1 cellular context compared by ENCODE assay signal in genomic region chr1:173269490-173270230, GRCh38.
A peak's percentile ranks its signal among the peaks of the same experiment; 100 is the strongest.
TF ChIP-seq lines count a peak whose summit lies in the region.

No MANE protein-coding gene starts in this region.

TF ChIP-seq in A549, 52 proteins besides CTCF, POLR2A, EP300 and RAD21 (continued from another document):
- no peak for TF ChIP-seq EHMT2 (IDR thresholded peaks at IDR 0.05; ENCODE audit: low read depth)
- TF ChIP-seq CHD4 (IDR thresholded peaks at IDR 0.05; ENCODE audit: borderline replicate concordance) = no peak
- TF ChIP-seq POLR2AphosphoS2 (conservative IDR thresholded peaks at IDR 0.05; ENCODE audit: low read length) = no peak
- TF ChIP-seq HOXB5 (CRISPR knock-in tag; IDR thresholded peaks at IDR 0.05) = peak; percentile 95
- TF ChIP-seq PBX3 (IDR thresholded peaks at IDR 0.05) = peak; percentile 66
- peak; percentile 89 for TF ChIP-seq GATA3 (IDR thresholded peaks at IDR 0.05; ENCODE audit: borderline replicate concordance)
- TF ChIP-seq HDAC2 (IDR thresholded peaks at IDR 0.05) = no peak
- TF ChIP-seq, protein P1, sequence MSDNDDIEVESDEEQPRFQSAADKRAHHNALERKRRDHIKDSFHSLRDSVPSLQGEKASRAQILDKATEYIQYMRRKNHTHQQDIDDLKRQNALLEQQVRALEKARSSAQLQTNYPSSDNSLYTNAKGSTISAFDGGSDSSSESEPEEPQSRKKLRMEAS (IDR thresholded peaks at IDR 0.05) = 0 out of 2 replicates have a peak, but pooled peaks have one; percentile 22
- no peak for TF ChIP-seq CBX8 (IDR thresholded peaks at IDR 0.05)
- TF ChIP-seq RFX5 (IDR thresholded peaks at IDR 0.05) = no peak
- TF ChIP-seq NR3C1 (IDR thresholded peaks at IDR 0.05) = no peak
- peak; percentile 57 to 60; a peak in 2 of 5 replicates for TF ChIP-seq JUN (IDR thresholded peaks at IDR 0.05)
- TF ChIP-seq ATOH8 (CRISPR knock-in tag; IDR thresholded peaks at IDR 0.05; ENCODE audit: low read depth) = no peak
- no peak for TF ChIP-seq HOXA7 (CRISPR knock-in tag; IDR thresholded peaks at IDR 0.05)
- TF ChIP-seq, protein P2, sequence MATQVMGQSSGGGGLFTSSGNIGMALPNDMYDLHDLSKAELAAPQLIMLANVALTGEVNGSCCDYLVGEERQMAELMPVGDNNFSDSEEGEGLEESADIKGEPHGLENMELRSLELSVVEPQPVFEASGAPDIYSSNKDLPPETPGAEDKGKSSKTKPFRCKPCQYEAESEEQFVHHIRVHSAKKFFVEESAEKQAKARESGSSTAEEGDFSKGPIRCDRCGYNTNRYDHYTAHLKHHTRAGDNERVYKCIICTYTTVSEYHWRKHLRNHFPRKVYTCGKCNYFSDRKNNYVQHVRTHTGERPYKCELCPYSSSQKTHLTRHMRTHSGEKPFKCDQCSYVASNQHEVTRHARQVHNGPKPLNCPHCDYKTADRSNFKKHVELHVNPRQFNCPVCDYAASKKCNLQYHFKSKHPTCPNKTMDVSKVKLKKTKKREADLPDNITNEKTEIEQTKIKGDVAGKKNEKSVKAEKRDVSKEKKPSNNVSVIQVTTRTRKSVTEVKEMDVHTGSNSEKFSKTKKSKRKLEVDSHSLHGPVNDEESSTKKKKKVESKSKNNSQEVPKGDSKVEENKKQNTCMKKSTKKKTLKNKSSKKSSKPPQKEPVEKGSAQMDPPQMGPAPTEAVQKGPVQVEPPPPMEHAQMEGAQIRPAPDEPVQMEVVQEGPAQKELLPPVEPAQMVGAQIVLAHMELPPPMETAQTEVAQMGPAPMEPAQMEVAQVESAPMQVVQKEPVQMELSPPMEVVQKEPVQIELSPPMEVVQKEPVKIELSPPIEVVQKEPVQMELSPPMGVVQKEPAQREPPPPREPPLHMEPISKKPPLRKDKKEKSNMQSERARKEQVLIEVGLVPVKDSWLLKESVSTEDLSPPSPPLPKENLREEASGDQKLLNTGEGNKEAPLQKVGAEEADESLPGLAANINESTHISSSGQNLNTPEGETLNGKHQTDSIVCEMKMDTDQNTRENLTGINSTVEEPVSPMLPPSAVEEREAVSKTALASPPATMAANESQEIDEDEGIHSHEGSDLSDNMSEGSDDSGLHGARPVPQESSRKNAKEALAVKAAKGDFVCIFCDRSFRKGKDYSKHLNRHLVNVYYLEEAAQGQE (IDR thresholded peaks at IDR 0.05) = no peak
- TF ChIP-seq JUNB (IDR thresholded peaks at IDR 0.05) = peak; percentile 70
- TF ChIP-seq TP53 (CRISPR knock-in tag; IDR thresholded peaks at IDR 0.05) = no peak
- no peak for TF ChIP-seq MAFK (IDR thresholded peaks at IDR 0.05; ENCODE audit: partially characterized antibody)
- no peak for TF ChIP-seq E2F6 (IDR thresholded peaks at IDR 0.05; ENCODE audit: borderline replicate concordance, low read depth)
- no peak for TF ChIP-seq ZC3H11A (IDR thresholded peaks at IDR 0.05)
- TF ChIP-seq BCL3 (IDR thresholded peaks at IDR 0.05) = 0 out of 3 replicates have a peak, but pooled peaks have one; percentile 43
- peak; percentile 60; the same call in 1 of the 2 replicates for TF ChIP-seq FOSL2 (IDR thresholded peaks at IDR 0.05)
- TF ChIP-seq FOSL2 (CRISPR knock-in tag; IDR thresholded peaks at IDR 0.05) = peak; percentile 45
- no peak for TF ChIP-seq ZSCAN20 (CRISPR knock-in tag; IDR thresholded peaks at IDR 0.05)
- TF ChIP-seq HES2 (IDR thresholded peaks at IDR 0.05) = no peak
- TF ChIP-seq RNF2 (IDR thresholded peaks at IDR 0.05; ENCODE audit: borderline replicate concordance, low read depth) = no peak
- no peak for TF ChIP-seq FOSB (CRISPR knock-in tag; IDR thresholded peaks at IDR 0.05)
- no peak for TF ChIP-seq HEYL (CRISPR knock-in tag; IDR thresholded peaks at IDR 0.05)
- no peak for TF ChIP-seq EHF (CRISPR knock-in tag; IDR thresholded peaks at IDR 0.05)
- TF ChIP-seq CEBPB (IDR thresholded peaks at IDR 0.05) = peak; percentile 70 to 79; a peak in 3 of 4 replicates
- TF ChIP-seq RCOR1 (IDR thresholded peaks at IDR 0.05; ENCODE audit: low read depth, low read length) = no peak
- no peak for TF ChIP-seq BHLHE40 (IDR thresholded peaks at IDR 0.05; ENCODE audit: low read depth, low read length)
- no peak for TF ChIP-seq SREBF2 (IDR thresholded peaks at IDR 0.05)
- no peak for TF ChIP-seq ZFP36 (IDR thresholded peaks at IDR 0.05; ENCODE audit: borderline replicate concordance, partially characterized antibody)
- TF ChIP-seq CBX2 (IDR thresholded peaks at IDR 0.05; ENCODE audit: borderline replicate concordance, low read depth) = no peak
- TF ChIP-seq USF2 (IDR thresholded peaks at IDR 0.05) = no peak
- TF ChIP-seq FOXS1 (CRISPR knock-in tag; IDR thresholded peaks at IDR 0.05) = no peak
- TF ChIP-seq MYC (IDR thresholded peaks at IDR 0.05; ENCODE audit: borderline replicate concordance, low read length) = no peak
- no peak for TF ChIP-seq NFE2L2 (conservative IDR thresholded peaks at IDR 0.05; ENCODE audit: low read length)
- TF ChIP-seq SMC3 (IDR thresholded peaks at IDR 0.05) = peak; percentile 7; the same call in 1 of the 3 replicates
- no peak for TF ChIP-seq ZNF302 (CRISPR knock-in tag; IDR thresholded peaks at IDR 0.05)
- no peak for TF ChIP-seq PHF8 (IDR thresholded peaks at IDR 0.05; ENCODE audit: borderline replicate concordance, low read depth)
- TF ChIP-seq KDM5A (IDR thresholded peaks at IDR 0.05) = no peak
- no peak for TF ChIP-seq RARB (CRISPR knock-in tag; IDR thresholded peaks at IDR 0.05)
